16 cellular contexts compared by ENCODE assay signal in the genomic region with DNA sequence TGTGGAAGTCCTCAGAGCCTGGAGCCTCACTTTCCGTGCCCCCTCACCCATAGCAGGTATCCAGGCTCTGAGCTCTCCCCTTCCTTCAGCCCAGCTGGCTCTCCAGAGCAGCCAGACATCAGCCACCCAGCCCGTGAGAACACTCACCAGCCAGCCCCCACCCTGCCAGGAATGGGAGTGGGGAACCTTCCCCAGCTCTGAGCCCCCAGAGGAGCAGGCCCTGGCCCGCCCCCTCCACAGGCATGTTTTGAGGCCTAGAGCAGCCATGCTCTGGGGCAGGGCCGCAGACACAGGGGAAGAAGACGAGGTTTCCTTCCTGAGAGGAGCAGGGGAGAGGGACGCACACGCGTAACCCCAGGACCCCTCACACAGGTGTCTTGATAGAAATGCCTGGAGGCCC.
"Had no signal": no experiment of that assay in that cellular context is flagged by ENCODE, and none has a peak within 500 bp of the region (broad histone marks: within the 10 kb centered on the region; RNA-seq: fewer than 3 reads in every experiment).

No MANE protein-coding gene starts in this region.

- H3K9me3 ChIP-seq: breast epithelium, left lung, transverse colon had no signal

- H3K4me3 Mint-ChIP-seq: activated CD4-positive, alpha-beta memory T cell treated with anti-CD3 and anti-CD28 coated beads for 36 hours; activated CD4-positive, alpha-beta T cell treated with anti-CD3 and anti-CD28 coated beads for 36 hours; activated T-cell treated with anti-CD3 and anti-CD28 coated beads, Interleukin-2, amount 50 U/mL, for 4 hours; nephron progenitor cell had no signal

- DNase-seq: activated CD4-positive, alpha-beta memory T cell treated with anti-CD3 and anti-CD28 coated beads for 36 hours; activated CD4-positive, alpha-beta T cell treated with anti-CD3 and anti-CD28 coated beads for 36 hours; activated gamma-delta T cell; activated T-cell treated with anti-CD3 and anti-CD28 coated beads, Interleukin-2, amount 50 U/mL, for 4 hours; amniotic stem cell; islet precursor cell; left lung; mesendoderm; nephron progenitor cell; stimulated activated CD4-positive, alpha-beta T cell treated with anti-CD3 and anti-CD28 coated beads, Interleukin-4, amount 100 ng/mL, for 1 hour; stimulated activated naive CD4-positive, alpha-beta T cell; T-helper 2 cell; transverse colon had no signal

- H3K4me3 ChIP-seq: breast epithelium, hepatocyte, left lung, transverse colon had no signal

- H3K27ac Mint-ChIP-seq: activated CD4-positive, alpha-beta memory T cell treated with anti-CD3 and anti-CD28 coated beads for 36 hours; activated CD4-positive, alpha-beta T cell treated with anti-CD3 and anti-CD28 coated beads for 36 hours; activated naive CD4-positive, alpha-beta T cell treated with anti-CD3 and anti-CD28 coated beads, Interleukin-2, amount 50 U/mL, for 72 hours; nephron progenitor cell had no signal

- H3K9me3 Mint-ChIP-seq: activated CD4-positive, alpha-beta memory T cell treated with anti-CD3 and anti-CD28 coated beads for 36 hours; activated naive CD4-positive, alpha-beta T cell treated with anti-CD3 and anti-CD28 coated beads, Interleukin-2, amount 50 U/mL, for 72 hours; activated T-cell treated with anti-CD3 and anti-CD28 coated beads, Interleukin-2, amount 50 U/mL, for 4 hours; nephron progenitor cell had no signal

- H3K4me1 ChIP-seq: breast epithelium had no signal

- H3K27ac ChIP-seq: hepatocyte, left lung had no signal

- H3K36me3 ChIP-seq: breast epithelium, left lung, transverse colon had no signal

- H3K36me3 Mint-ChIP-seq: activated CD4-positive, alpha-beta memory T cell treated with anti-CD3 and anti-CD28 coated beads for 36 hours; activated naive CD4-positive, alpha-beta T cell treated with anti-CD3 and anti-CD28 coated beads, Interleukin-2, amount 50 U/mL, for 72 hours had no signal

- ATAC-seq: activated CD4-positive, alpha-beta T cell treated with anti-CD3 and anti-CD28 coated beads for 36 hours; activated naive CD4-positive, alpha-beta T cell treated with anti-CD3 and anti-CD28 coated beads, Interleukin-2, amount 50 U/mL, for 72 hours; activated T-cell treated with anti-CD3 and anti-CD28 coated beads, Interleukin-2, amount 50 U/mL, for 4 hours had no signal

- H3K27me3 ChIP-seq: breast epithelium, hepatocyte, left lung, transverse colon had no signal
